Comparison of ENCODE assay signal across 13 cellular contexts in the genomic region with DNA sequence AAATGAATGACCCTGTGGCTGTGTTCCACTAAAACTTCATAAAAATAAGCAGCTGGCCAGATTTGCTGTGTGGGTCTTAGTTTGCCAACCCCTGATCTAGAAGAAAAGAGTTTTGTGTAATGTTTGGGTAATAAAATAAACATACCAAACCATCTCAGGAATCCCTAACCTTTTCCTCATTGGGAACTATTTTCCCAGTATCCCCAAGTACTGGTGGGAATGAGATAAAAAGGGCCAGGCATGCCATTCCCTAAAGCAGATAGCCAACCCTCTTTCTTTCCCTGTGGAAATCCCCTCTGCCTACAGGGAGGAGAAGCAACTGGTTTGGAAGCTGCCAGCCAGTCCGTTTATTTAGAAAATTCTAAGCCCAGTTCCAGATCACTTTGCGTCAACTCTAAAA.
DNase-seq lines count a peak whose midpoint lies in the region; ATAC-seq and TF ChIP-seq lines count a peak whose summit lies in the region.
"Had no signal": no experiment of that assay in that cellular context is flagged by ENCODE, and none has a peak within 500 bp of the region (broad histone marks: within the 10 kb centered on the region; RNA-seq: fewer than 3 reads in every experiment).

No MANE protein-coding gene starts in this region.

- H3K4me3 ChIP-seq in IMR-90 (ENCODE audit: insufficient read depth, low read depth, low read length) (peak overlapping the region; percentile 13; the same call in 1 of the 2 replicates), choroid plexus epithelial cell (ENCODE audit: low read depth, low read length) (no peak overlapping the region), right lobe of liver (no peak overlapping the region), tibial artery (peak overlapping the region; percentile 40 to 44)
- H3K4me3 ChIP-seq: neural progenitor cell had no signal

- H3K36me3 Mint-ChIP-seq in immature natural killer cell = no peaks in the 10 kb centered on the region

- peak overlapping the region; percentile 26 for H4K5ac ChIP-seq in IMR-90 (ENCODE audit: low read depth, low read length)

- peak overlapping the region; percentile 27; the same call in 1 of the 2 replicates for H2BK120ac ChIP-seq in IMR-90 (ENCODE audit: low read depth, low read length)

- H3K4ac ChIP-seq in IMR-90 (ENCODE audit: low read depth, low read length) = peak overlapping the region; percentile 14; the same call in 1 of the 2 replicates

- in situ Hi-C loops in IMR-90 (cut with MboI; ENCODE audit: low sequenced_read_pairs) = loop anchor here (25.0 kb wide), 1 partner anchor 1233 kb away; no protein-coding TSS in a partner anchor

- no peak overlapping the region for H3K27ac Mint-ChIP-seq in immature natural killer cell
- H3K27ac Mint-ChIP-seq: neural progenitor cell had no signal

- TF ChIP-seq CTCF in IMR-90 (conservative IDR thresholded peaks at IDR 0.05; ENCODE audit: low read depth, low read length) = no peak
- TF ChIP-seq CTCF in choroid plexus epithelial cell (conservative IDR thresholded peaks at IDR 0.05; ENCODE audit: low read depth, low read length) = no peak
- TF ChIP-seq CTCF in right lobe of liver (IDR thresholded peaks at IDR 0.05) = no peak
- no peak for TF ChIP-seq CTCF in tibial artery (IDR thresholded peaks at IDR 0.05)

- H3K56ac ChIP-seq in IMR-90 (ENCODE audit: extremely low read depth, insufficient read depth, low read length) = peak overlapping the region; percentile 36

- H3K4me2 ChIP-seq in IMR-90 (ENCODE audit: low read depth, low read length) = peak overlapping the region; percentile 60
- H3K4me2 ChIP-seq: neural progenitor cell had no signal

- H3K4me1 ChIP-seq in IMR-90 (ENCODE audit: control insufficient read depth, insufficient read depth, low read length) (peaks cover 21% of the 10 kb centered on the region), right lobe of liver (peaks cover 0 to 17% (median 6%) of the 10 kb centered on the region in 4 donors), tibial artery (peaks cover 0 to 58% (median 30%) of the 10 kb centered on the region in 4 donors)
- H3K4me1 ChIP-seq: neural progenitor cell had no signal

- H3K14ac ChIP-seq in IMR-90 (replicated peaks; ENCODE audit: low read depth, low read length) = peak overlapping the region; percentile 49; the same call in 1 of the 2 replicates

- no TSS peak for BruUV-seq in IMR-90 (replicated peaks; lab: Mats Ljungman, UMichigan)

- peaks cover 11% of the 10 kb centered on the region for H4K20me1 ChIP-seq in IMR-90 (ENCODE audit: insufficient read depth, low read length)

- no peak overlapping the region for H3K4me3 Mint-ChIP-seq in immature natural killer cell
- H3K4me3 Mint-ChIP-seq: neural progenitor cell had no signal

- H2BK20ac ChIP-seq in IMR-90 (ENCODE audit: low read depth, low read length) = 0 out of 2 replicates have a peak overlapping the region, but pooled peaks have one; percentile 44

- ATAC-seq in IMR-90 (ENCODE audit: low read depth) = peak; percentile 50
- ATAC-seq in right lobe of liver = no peak
- ATAC-seq in HG03097 (IDR thresholded peaks at IDR 0.05; ENCODE audit: low FRiP score, unreplicated experiment) = no peak

- WGBS in IMR-90 (ENCODE audit: extremely low coverage in 2 of 2, insufficient read length in 1 of 2), 2 experiments = no CpG with 5 or more reads among the region's 2 CpGs
- 42% methylated on average over 2 of the region's 2 CpGs for WGBS in right lobe of liver (ENCODE audit: insufficient coverage, low coverage, low lambda C conversion rate, missing lambda C conversion rate)

- H2AFZ ChIP-seq in IMR-90 (replicated peaks; ENCODE audit: low read length, poor library complexity) = no peak overlapping the region
- H2AFZ ChIP-seq: neural progenitor cell had no signal

- H3K9me1 ChIP-seq in IMR-90 (ENCODE audit: insufficient read depth, low read length) = peaks cover 14% of the 10 kb centered on the region

- TF ChIP-seq POLR2A in IMR-90 (IDR thresholded peaks at IDR 0.05; ENCODE audit: low read depth, low read length) (no peak; the same call in none of the 2 replicates), right lobe of liver (IDR thresholded peaks at IDR 0.05) (no peak)

- no peaks in the 10 kb centered on the region for H3K9me3 Mint-ChIP-seq in immature natural killer cell

- intact Hi-C loops in IMR-90 (cut with micrococcal nuclease) = no loop called here
- intact Hi-C loops in right lobe of liver (cut with DNase I) = no loop called here
- intact Hi-C loops in tibial artery (cut with DNase I; ENCODE audit: low total_unique reads) = no loop called here

- no peak overlapping the region for H2AK5ac ChIP-seq in IMR-90 (ENCODE audit: low read depth, low read length)

- POLR2A ChIA-PET in IMR-90 (lab: Charles Lee; ENCODE audit: unreplicated experiment) = no interaction called here

- H3K27me3 ChIP-seq in IMR-90 (ENCODE audit: control insufficient read depth, insufficient read depth, low read length) = no peaks in the 10 kb centered on the region
- H3K27me3 ChIP-seq in right lobe of liver = no peaks in the 10 kb centered on the region
- H3K27me3 ChIP-seq in tibial artery = no peaks in the 10 kb centered on the region
- H3K27me3 ChIP-seq: neural progenitor cell had no signal

- H2AK9ac ChIP-seq in IMR-90 (replicated peaks; ENCODE audit: low read depth, low read length, poor library complexity) = no peak overlapping the region

- 0 out of 2 replicates have a peak overlapping the region, but pooled peaks have one; percentile 9 for H4K91ac ChIP-seq in IMR-90 (ENCODE audit: insufficient read depth, low read depth, low read length)

- peak overlapping the region; percentile 51 for H3K18ac ChIP-seq in IMR-90 (ENCODE audit: low read depth, low read length)

- no peak for TF ChIP-seq RAD21 in IMR-90 (IDR thresholded peaks at IDR 0.05; ENCODE audit: low read length)

- dilution Hi-C loops in IMR-90 (cut with HindIII; ENCODE audit: low sequenced_read_pairs, unreplicated experiment) = no loop called here

- H4K8ac ChIP-seq in IMR-90 (ENCODE audit: low read depth in 2 of 2, low read length in 2 of 2) = peak overlapping the region; percentile 4 to 42; a peak in 2 of 4 replicates

- H3K9me3 ChIP-seq in IMR-90 (ENCODE audit: control insufficient read depth, insufficient read depth, low read length) (no peaks in the 10 kb centered on the region), right lobe of liver (no peaks in the 10 kb centered on the region), tibial artery (no peaks in the 10 kb centered on the region)

- no peaks in the 10 kb centered on the region for H3K27me3 Mint-ChIP-seq in immature natural killer cell (ENCODE audit: low read depth in 3 of 3)

- DNase-seq in IMR-90 (peak; percentile 92), choroid plexus epithelial cell (ENCODE audit: low read depth) (peak; percentile 44), right lobe of liver (no peak), tibial artery (no peak), germinal center (ENCODE audit: low spot score) (no peak), immature natural killer cell (no peak)
- no peak for DNase-seq in stimulated activated CD4-positive, alpha-beta T cell treated with anti-CD3 and anti-CD28 coated beads, Interleukin-4, amount 100 ng/mL, for 24 hours
- DNase-seq: DMS53; NCI-H2107; stimulated activated CD4-positive, alpha-beta T cell treated with anti-CD3 and anti-CD28 coated beads, Interleukin-4, amount 100 ng/mL, for 1 hour had no signal

- H3K4me1 Mint-ChIP-seq in immature natural killer cell = no peaks in the 10 kb centered on the region
- H3K4me1 Mint-ChIP-seq: neural progenitor cell had no signal

- H3K9ac ChIP-seq in IMR-90 (ENCODE audit: low read depth, low read length) = peak overlapping the region; percentile 21; the same call in 1 of the 2 replicates
- H3K9ac ChIP-seq: neural progenitor cell had no signal

- H3K27ac ChIP-seq in IMR-90 (ENCODE audit: insufficient read depth, low read length) (peak overlapping the region; percentile 67), right lobe of liver (peak overlapping the region in 2 of 3 donors; percentile 11 to 40), tibial artery (peak overlapping the region; percentile 69 to 75)
- H3K27ac ChIP-seq: neural progenitor cell, VCaP had no signal

- no peak overlapping the region; the same call in 1 of the 2 replicates for H3K23ac ChIP-seq in IMR-90 (ENCODE audit: low read depth, low read length)

- H3K36me3 ChIP-seq in IMR-90 (ENCODE audit: control insufficient read depth, insufficient read depth, low read length) = peaks cover 11% of the 10 kb centered on the region
- no peaks in the 10 kb centered on the region for H3K36me3 ChIP-seq in right lobe of liver
- H3K36me3 ChIP-seq in tibial artery = no peaks in the 10 kb centered on the region
- H3K36me3 ChIP-seq: neural progenitor cell had no signal

- H3K79me1 ChIP-seq in IMR-90 (ENCODE audit: low read depth in 1 of 2, low read length in 2 of 2) = peaks cover 21 to 38% of the 10 kb centered on the region in 2 experiments

- 0 out of 3 replicates have a peak overlapping the region, but pooled peaks have one; percentile 2 for H2BK15ac ChIP-seq in IMR-90 (ENCODE audit: low read depth, low read length)

- peak overlapping the region; percentile 98 for H2BK5ac ChIP-seq in IMR-90 (ENCODE audit: low read depth, low read length, poor library complexity, severe bottlenecking)

- CTCF ChIA-PET in IMR-90 (lab: Yijun Ruan, JAX) = interaction anchor here (5.1 kb wide), 1 partner anchor 253 kb away, joined by 19 read pairs; no protein-coding TSS in a partner anchor

TF ChIP-seq in IMR-90, 13 proteins besides CTCF, POLR2A, EP300 and RAD21 (continues in another document):
- TF ChIP-seq CEBPB (IDR thresholded peaks at IDR 0.05; ENCODE audit: low read depth, low read length) (no peak), NFE2L2 (IDR thresholded peaks at IDR 0.05; ENCODE audit: low read depth, low read length) (no peak), RFX5 (IDR thresholded peaks at IDR 0.05; ENCODE audit: low read depth, low read length) (no peak), BHLHE40 (IDR thresholded peaks at IDR 0.05; ENCODE audit: low read depth, low read length) (no peak), RCOR1 (IDR thresholded peaks at IDR 0.05; ENCODE audit: insufficient replicate concordance, low read length) (no peak), CHD1 (IDR thresholded peaks at IDR 0.05; ENCODE audit: low read depth, low read length) (no peak), FOS (IDR thresholded peaks at IDR 0.05; ENCODE audit: low read depth, low read length) (no peak)
- TF ChIP-seq, protein P1, sequence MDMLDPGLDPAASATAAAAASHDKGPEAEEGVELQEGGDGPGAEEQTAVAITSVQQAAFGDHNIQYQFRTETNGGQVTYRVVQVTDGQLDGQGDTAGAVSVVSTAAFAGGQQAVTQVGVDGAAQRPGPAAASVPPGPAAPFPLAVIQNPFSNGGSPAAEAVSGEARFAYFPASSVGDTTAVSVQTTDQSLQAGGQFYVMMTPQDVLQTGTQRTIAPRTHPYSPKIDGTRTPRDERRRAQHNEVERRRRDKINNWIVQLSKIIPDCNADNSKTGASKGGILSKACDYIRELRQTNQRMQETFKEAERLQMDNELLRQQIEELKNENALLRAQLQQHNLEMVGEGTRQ (IDR thresholded peaks at IDR 0.05; ENCODE audit: low read depth, low read length) = no peak

Comparison
In these comparisons a context has a peak if more than half of its experiments do, and no peak if none do; other contexts are left out.
1. DNase-seq: peak in IMR-90 (single experiment) and choroid plexus epithelial cell (single experiment); none in right lobe of liver (0 of 3), tibial artery (0 of 2), germinal center (single experiment), stimulated activated CD4-positive, alpha-beta T cell treated with anti-CD3 and anti-CD28 coated beads, Interleukin-4, amount 100 ng/mL, for 24 hours (single experiment) and immature natural killer cell (0 of 3).
2. H3K4me3 ChIP-seq: peak in IMR-90 (single experiment) and tibial artery (2 of 2); none in choroid plexus epithelial cell (single experiment) and right lobe of liver (0 of 3).
3. Peak in every context shown above with its lines, with median percentiles within 50 percentile points of each other: H3K27ac ChIP-seq.